ENCODE assay signal across 23 cellular contexts in genomic region chr4:115923152-115923551, GRCh38.
DNase-seq lines count a peak whose midpoint lies in the region; ATAC-seq and TF ChIP-seq lines count a peak whose summit lies in the region.
"Had no signal": no experiment of that assay in that cellular context is flagged by ENCODE, and none has a peak within 500 bp of the region (broad histone marks: within the 10 kb centered on the region; RNA-seq: fewer than 3 reads in every experiment).

No MANE protein-coding gene starts in this region.

- H3K27me3 ChIP-seq in MM.1S (replicated peaks; ENCODE audit: insufficient read depth, low read length) = no peaks in the 10 kb centered on the region

- no peaks in the 10 kb centered on the region for H3K9me3 ChIP-seq in MM.1S (replicated peaks; ENCODE audit: insufficient read depth, low read length)
- H3K9me3 ChIP-seq: A549, Caco-2 had no signal

- no peaks in the 10 kb centered on the region for H3K36me3 ChIP-seq in MM.1S (replicated peaks; ENCODE audit: insufficient read depth, low read length)

- H3F3A ChIP-seq in MM.1S (ENCODE audit: insufficient read depth, low read length) = no peaks in the 10 kb centered on the region

- no peaks in the 10 kb centered on the region for H3K79me2 ChIP-seq in MM.1S (ENCODE audit: low read length)

- DNase-seq in DMS53 (lab: John Stamatoyannopoulos, UW) (peak; percentile 16), DMS53 treated with DMSO at 0.1 percent for 48 hours (lab: John Stamatoyannopoulos, UW; ENCODE audit: unreplicated experiment) (no peak), foreskin melanocyte (no peak), MM.1S (no peak)
- no peak for DNase-seq in stimulated activated CD4-positive, alpha-beta T cell treated with anti-CD3 and anti-CD28 coated beads, Interleukin-2, amount 100 ng/mL, for 24 hours
- no peak for DNase-seq in activated CD4-positive, alpha-beta T cell treated with anti-CD3 and anti-CD28 coated beads for 48 hours
- DNase-seq: AML-193; Caco-2; CD4-positive, alpha-beta T cell; DMS153; DND-41; EL; GOT3; H7; HFFc6 had no signal

- no peaks in the 10 kb centered on the region for H4K20me1 ChIP-seq in MM.1S (ENCODE audit: insufficient read depth, low read length)

- no peaks in the 10 kb centered on the region for H3K9me2 ChIP-seq in MM.1S (replicated peaks; ENCODE audit: insufficient read depth, low read length)

- H3K27ac ChIP-seq in MM.1S (ENCODE audit: low read length) = no peak overlapping the region
- H3K27ac ChIP-seq: 22Rv1, A549, C4-2B, HL-60, KMS-11 had no signal

- no peak overlapping the region for H3K4me3 ChIP-seq in MM.1S (ENCODE audit: low read length)
- H3K4me3 ChIP-seq: A549 had no signal

- peak; percentile 57 for ATAC-seq in HG02610 (IDR thresholded peaks at IDR 0.05; ENCODE audit: unreplicated experiment)
- ATAC-seq in HG03432 (IDR thresholded peaks at IDR 0.05; ENCODE audit: unreplicated experiment) = peak; percentile 59
- ATAC-seq: A549, HCT116 had no signal

- no peak overlapping the region for H3K4me2 ChIP-seq in MM.1S (ENCODE audit: low read depth, low read length)
- H3K4me2 ChIP-seq: A549, KMS-11 had no signal

- no peak overlapping the region for H3K9ac ChIP-seq in MM.1S (ENCODE audit: low read length)
- H3K9ac ChIP-seq: KMS-11 had no signal

- no peak for TF ChIP-seq CTCF in MM.1S (IDR thresholded peaks at IDR 0.05; ENCODE audit: low read length)

- no peak overlapping the region for H2AFZ ChIP-seq in MM.1S (ENCODE audit: low read length)

- H3K4me1 ChIP-seq in MM.1S (ENCODE audit: low read length) = no peaks in the 10 kb centered on the region
- H3K4me1 ChIP-seq: A549, Caco-2 had no signal
